Comparison of ENCODE assay signal across 8 cellular contexts in the genomic region with DNA sequence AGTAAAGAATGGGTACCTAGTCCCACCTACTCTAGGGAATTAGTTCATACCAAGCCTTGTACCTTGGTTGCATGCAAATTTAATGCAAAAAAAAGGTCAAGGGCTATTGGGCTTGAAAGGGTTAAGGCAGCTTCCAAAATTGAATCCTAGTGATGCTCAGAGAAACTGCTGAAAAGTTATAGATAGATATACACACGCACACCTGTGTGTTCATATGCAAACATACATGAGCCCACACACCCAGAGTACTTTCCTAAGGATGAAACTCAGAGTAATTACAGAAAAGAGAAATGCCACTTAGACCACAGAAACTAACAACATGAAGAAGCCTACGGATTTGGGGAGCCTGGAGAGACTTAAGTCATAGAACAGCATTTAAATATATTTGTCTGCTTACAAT. TPM values are rescaled to one million over a fixed set of nuclear protein-coding genes. Genes with fewer than 3 reads are reported as not detected.
DNase-seq lines count a peak whose midpoint lies in the region; ATAC-seq, FAIRE-seq and TF ChIP-seq lines count a peak whose summit lies in the region.

No MANE protein-coding gene starts in this region.

- H3K27me3 Mint-ChIP-seq in HFFc6 (ENCODE audit: insufficient read depth), result peaks cover 2% of the 10 kb centered on the region; the same call in 1 of the 2 replicates

- TF ChIP-seq CTCF in HFFc6 (IDR thresholded peaks at IDR 0.05) (no peak), fibroblast of pulmonary artery (IDR thresholded peaks at IDR 0.05; ENCODE audit: low read length, missing control alignments) (no peak)

- peak overlapping the region; percentile 82 for H3K4me3 ChIP-seq in fibroblast of pulmonary artery (replicated peaks; ENCODE audit: low read depth, low read length)

- no peaks in the 10 kb centered on the region for H3K9me3 Mint-ChIP-seq in HFFc6

- H3K27ac Mint-ChIP-seq in HFFc6, result peak overlapping the region; percentile 83

- ATAC-seq in GM18858 (IDR thresholded peaks at IDR 0.05; ENCODE audit: unreplicated experiment), result peak; percentile 61
- ATAC-seq in stimulated activated naive CD8-positive, alpha-beta T cell treated with anti-CD3 and anti-CD28 coated beads, Interleukin-15, Interleukin-2, amounts not matched to agents 100 U/mL and 50 U/mL, for 24 hours, result peak; percentile 69

- peaks cover 15% of the 10 kb centered on the region for H3K4me1 Mint-ChIP-seq in HFFc6 (ENCODE audit: low read depth)

- no peaks in the 10 kb centered on the region for H3K36me3 Mint-ChIP-seq in HFFc6 (ENCODE audit: low read depth)

- H3K4me3 Mint-ChIP-seq in HFFc6, result peak overlapping the region; percentile 89

- intact Hi-C loops in posterior cingulate gyrus (cut with DNase I), result no loop called here

- no peak for FAIRE-seq in frontal cortex (lab: Jason Lieb, UNC)

- DNase-seq in HFFc6, result no peak
- DNase-seq in NOMO-1 treated with DMSO at 0.1 percent for 48 hours (lab: John Stamatoyannopoulos, UW; ENCODE audit: unreplicated experiment), result peak; percentile 86
- DNase-seq in fibroblast of pulmonary artery (ENCODE audit: low read depth), result no peak
- DNase-seq in stimulated activated naive CD8-positive, alpha-beta T cell treated with anti-CD3 and anti-CD28 coated beads, Interleukin-15, Interleukin-2, amounts not matched to agents 100 U/mL and 50 U/mL, for 24 hours, result no peak
- DNase-seq in frontal cortex (ENCODE audit: low spot score in 2 of 2), result no peak
- no peak for DNase-seq in posterior cingulate gyrus
- DNase-seq in A172 (ENCODE audit: low spot score), result no peak

RNA-seq across cellular contexts. Expression of a gene that starts 1.5 kb away (rescaled TPM):
- total RNA-seq in HFFc6 (2021; fragmentation: NEBNext Ultra II Directional; extraction: Animal tissue kit (Norgen Biotek cat#: 25700)), result 10 to 100 TPM in 4 of 6 experiments, 1 to 10 TPM in 2; 7.4 to 15.4 (median 12.9) TPM
- total RNA-seq in frontal cortex, result 11.4 TPM
- total RNA-seq in A172 (2014; rRNA removed; shearing (Covaris generic)), result 71.3 and 73.5 TPM in 2 replicates
